In genomic region chr17:633641-634091, GRCh38 we compare ENCODE assay signal across 1 cellular context.
TF ChIP-seq lines count a peak whose summit lies in the region.

No MANE protein-coding gene starts in this region.

TF ChIP-seq in HEK293, 187 proteins besides CTCF, POLR2A, EP300 and RAD21:
- TF ChIP-seq REST (tag by site-specific recombination; IDR thresholded peaks at IDR 0.05) (0 out of 2 replicates have a peak, but pooled peaks have one; percentile 38), ZBTB7A (tag by site-specific recombination; IDR thresholded peaks at IDR 0.05; ENCODE audit: low read depth) (no peak)
